In genomic region chr12:8455281-8455680, GRCh38 we compare ENCODE assay signal across 32 cellular contexts. TPM values are rescaled to one million over a fixed set of nuclear protein-coding genes. Genes with fewer than 3 reads are reported as not detected.
DNase-seq lines count a peak whose midpoint lies in the region; ATAC-seq and TF ChIP-seq lines count a peak whose summit lies in the region.
"Had no signal": no experiment of that assay in that cellular context is flagged by ENCODE, and none has a peak within 500 bp of the region (broad histone marks: within the 10 kb centered on the region; RNA-seq: fewer than 3 reads in every experiment).

No MANE protein-coding gene starts in this region.

- H3K36me3 ChIP-seq in OCI-LY3 (replicated peaks; ENCODE audit: low read depth, low read length) (no peaks in the 10 kb centered on the region), neutrophil (no peaks in the 10 kb centered on the region)
- H3K36me3 ChIP-seq: BLaER1 had no signal

- H3K9me3 Mint-ChIP-seq in CD14-positive monocyte (peaks cover 0 to 3% (median 0%) of the 10 kb centered on the region in 7 donors), HFFc6 (peaks cover 8% of the 10 kb centered on the region; the same call in 1 of the 2 replicates)
- H3K9me3 Mint-ChIP-seq: T-helper 1 cell treated with Interleukin-12 subunit alpha and Interleukin-12 subunit beta and Interleukin-4 antibody, amounts not matched to agents 30 μg/mL and 1 μg/mL, for 36 hours had no signal

- H3K36me3 Mint-ChIP-seq in CD14-positive monocyte (peaks cover 5 to 13% of the 10 kb centered on the region in 2 donors), HFFc6 (ENCODE audit: low read depth) (no peaks in the 10 kb centered on the region)
- H3K36me3 Mint-ChIP-seq: CD4-positive, alpha-beta memory T cell had no signal

- H3K27ac Mint-ChIP-seq in CD14-positive monocyte (peak overlapping the region; percentile 96 to 99 (median 97)), HFFc6 (no peak overlapping the region)
- H3K27ac Mint-ChIP-seq: CD4-positive, alpha-beta memory T cell; T-helper 1 cell treated with Interleukin-12 subunit alpha and Interleukin-12 subunit beta and Interleukin-4 antibody, amounts not matched to agents 30 μg/mL and 1 μg/mL, for 36 hours had no signal

- H3K4me1 ChIP-seq in OCI-LY3 (ENCODE audit: low read length), result peaks cover 12% of the 10 kb centered on the region
- H3K4me1 ChIP-seq in neutrophil (ENCODE audit: control insufficient read depth in 1 of 2, insufficient read depth in 1 of 2, low read depth in 1 of 2, low read length in 1 of 2), result peaks cover 54 to 68% of the 10 kb centered on the region in 2 experiments
- H3K4me1 ChIP-seq: BLaER1 had no signal

- H2AFZ ChIP-seq in OCI-LY3 (ENCODE audit: low read depth, low read length), result no peak overlapping the region

- intact Hi-C loops in CD14-positive monocyte (cut with micrococcal nuclease), result no loop called here

- H3K4me3 ChIP-seq in OCI-LY3 (ENCODE audit: low read length) (no peak overlapping the region), neutrophil (ENCODE audit: low read depth in 1 of 2, low read length in 1 of 2) (peak overlapping the region in 1 of 2 experiments; percentile 3)
- H3K4me3 ChIP-seq: BLaER1 had no signal

- no peak overlapping the region for H3K9ac ChIP-seq in OCI-LY3 (ENCODE audit: low read length)
- H3K9ac ChIP-seq: BLaER1, SK-N-SH had no signal

- ATAC-seq in GM21529 (IDR thresholded peaks at IDR 0.05; ENCODE audit: unreplicated experiment) (peak; percentile 18), GM21723 (IDR thresholded peaks at IDR 0.05; ENCODE audit: unreplicated experiment) (no peak), GM21737 (IDR thresholded peaks at IDR 0.05; ENCODE audit: unreplicated experiment) (no peak)
- ATAC-seq: HCT116, Panc1 had no signal

- H3K9me3 ChIP-seq in OCI-LY3 (ENCODE audit: insufficient read depth, low read length), result no peaks in the 10 kb centered on the region
- no peaks in the 10 kb centered on the region for H3K9me3 ChIP-seq in neutrophil
- H3K9me3 ChIP-seq: BLaER1, SK-N-SH had no signal

- H3K27me3 Mint-ChIP-seq in CD14-positive monocyte (ENCODE audit: low read depth in 3 of 3), result peaks cover 0 to 3% (median 1%) of the 10 kb centered on the region in 3 donors
- H3K27me3 Mint-ChIP-seq in HFFc6 (ENCODE audit: insufficient read depth), result peaks cover under 1% of the 10 kb centered on the region; the same call in 1 of the 2 replicates

- H3K27ac ChIP-seq in OCI-LY3 (ENCODE audit: low read length) (no peak overlapping the region), neutrophil (peak overlapping the region; percentile 80)
- H3K27ac ChIP-seq: BLaER1 had no signal

- H3K4me3 Mint-ChIP-seq in CD14-positive monocyte, result peak overlapping the region; percentile 48 to 69
- no peak overlapping the region for H3K4me3 Mint-ChIP-seq in HFFc6
- H3K4me3 Mint-ChIP-seq: CD4-positive, alpha-beta memory T cell; T-helper 1 cell treated with Interleukin-12 subunit alpha and Interleukin-12 subunit beta and Interleukin-4 antibody, amounts not matched to agents 30 μg/mL and 1 μg/mL, for 36 hours had no signal

- H3K4me2 ChIP-seq in OCI-LY3 (ENCODE audit: low read length), result peak overlapping the region; percentile 20
- H3K4me2 ChIP-seq: BLaER1, SK-N-SH had no signal

- DNase-seq in CD14-positive monocyte (ENCODE audit: low spot score) (no peak), HFFc6 (no peak), NCI-H187 (lab: John Stamatoyannopoulos, UW) (no peak)
- DNase-seq: CD4-positive, alpha-beta memory T cell; COR-L47; KBM-7; NCI-H1105; NCI-H1436 treated with DMSO at 0.1 percent for 48 hours; NCI-H1930; NCI-H2107; NCI-H446; NCI-H524 treated with DMSO at 0.1 percent for 48 hours; NCI-H82; NK-92 treated with Interleukin-12 subunit alpha and Interleukin-12 subunit beta, amount 100 ng/mL, for 24 hours; SHP77 treated with DMSO at 0.1 percent for 48 hours; SK-N-SH; SW 1271 had no signal

- H3K27me3 ChIP-seq in OCI-LY3 (ENCODE audit: low read depth, low read length) (peaks cover 77% of the 10 kb centered on the region), neutrophil (no peaks in the 10 kb centered on the region)
- H3K27me3 ChIP-seq: BLaER1 had no signal

- H4K20me1 ChIP-seq in OCI-LY3 (ENCODE audit: insufficient read depth, low read length), result peaks cover 5% of the 10 kb centered on the region; the same call in 1 of the 2 replicates
- H4K20me1 ChIP-seq: BLaER1 had no signal

- peaks cover 76% of the 10 kb centered on the region for H3K4me1 Mint-ChIP-seq in CD14-positive monocyte
- H3K4me1 Mint-ChIP-seq in HFFc6 (ENCODE audit: low read depth), result no peaks in the 10 kb centered on the region

- no peaks in the 10 kb centered on the region for H3K79me2 ChIP-seq in OCI-LY3 (ENCODE audit: low read length)

- TF ChIP-seq CTCF in CD14-positive monocyte (IDR thresholded peaks at IDR 0.05) (no peak), OCI-LY3 (IDR thresholded peaks at IDR 0.05; ENCODE audit: low read depth, low read length) (no peak), neutrophil (IDR thresholded peaks at IDR 0.05) (no peak), HFFc6 (IDR thresholded peaks at IDR 0.05) (no peak)

RNA-seq across cellular contexts. Expression of gene CLEC6A, which starts 0.5 kb away (rescaled TPM):
- 1 to 10 TPM; 3.2 to 6.3 TPM for polyA plus RNA-seq in CD14-positive monocyte
- total RNA-seq in HFFc6 (2021; fragmentation: NEBNext Ultra II Directional; extraction: Animal tissue kit (Norgen Biotek cat#: 25700)), result not detected
- total RNA-seq: A172; CD4-positive, alpha-beta memory T cell; H4; HT1080; LHCN-M2; MCF 10A had no signal
- polyA plus RNA-seq: AG04450; CD4-positive, alpha-beta memory T cell; SK-N-SH had no signal

RNA-seq across cellular contexts. Expression of gene CLEC4D, which starts 58.0 kb away (rescaled TPM):
- polyA plus RNA-seq in CD14-positive monocyte, result 10 to 100 TPM; 35.4 to 56.2 TPM
- total RNA-seq in HFFc6 (2021; fragmentation: NEBNext Ultra II Directional; extraction: Animal tissue kit (Norgen Biotek cat#: 25700)), result not detected
- total RNA-seq: A172; CD4-positive, alpha-beta memory T cell; H4; HT1080; LHCN-M2; MCF 10A had no signal
- polyA plus RNA-seq: AG04450; CD4-positive, alpha-beta memory T cell; SK-N-SH had no signal
